20 cellular contexts compared by ENCODE assay signal in genomic region chr9:137734181-137734580, GRCh38.
"Had no signal": no experiment of that assay in that cellular context is flagged by ENCODE, and none has a peak within 500 bp of the region (broad histone marks: within the 10 kb centered on the region; RNA-seq: fewer than 3 reads in every experiment).

No MANE protein-coding gene starts in this region.

- H3K27me3 ChIP-seq: brain microvascular endothelial cell, gastrocnemius medialis, left lung, right atrium auricular region, tibial artery had no signal

- H3K4me3 Mint-ChIP-seq: activated naive CD4-positive, alpha-beta T cell treated with anti-CD3 and anti-CD28 coated beads for 36 hours; neural crest cell; T-helper 1 cell treated with Interleukin-12 subunit alpha and Interleukin-12 subunit beta and Interleukin-4 antibody, amounts not matched to agents 30 μg/mL and 1 μg/mL, for 36 hours had no signal

- H3K9me3 ChIP-seq: gastrocnemius medialis, prostate gland, tibial artery had no signal

- H3K27ac Mint-ChIP-seq: activated naive CD4-positive, alpha-beta T cell treated with anti-CD3 and anti-CD28 coated beads for 36 hours; activated T-helper 2 cell treated with anti-CD3 and anti-CD28 coated beads, Interferon-gamma antibody, Interleukin-2, Interleukin-4, amounts not matched to agents 10 μg/mL and 5 μg/mL and 100 μg/mL, durations not matched to agents 14 hours and 24 hours and 36 hours; T-helper 1 cell treated with Interleukin-12 subunit alpha and Interleukin-12 subunit beta and Interleukin-4 antibody, amounts not matched to agents 30 μg/mL and 1 μg/mL, for 36 hours had no signal

- FAIRE-seq: kidney had no signal

- H3K4me3 ChIP-seq: coronary artery, gastrocnemius medialis, left lung, prostate gland, right atrium auricular region, tibial artery had no signal

- H3K4me1 Mint-ChIP-seq: neural crest cell had no signal

- H3K36me3 ChIP-seq: prostate gland had no signal

- ATAC-seq: gastrocnemius medialis; left lung; stimulated activated naive CD8-positive, alpha-beta T cell treated with anti-CD3 and anti-CD28 coated beads, Interleukin-15, Interleukin-2, amounts not matched to agents 100 U/mL and 50 U/mL, for 24 hours had no signal

- H3K27ac ChIP-seq: brain microvascular endothelial cell, coronary artery, left lung, prostate gland, right atrium auricular region, tibial artery, VCaP had no signal

- H3K4me1 ChIP-seq: left lung, prostate gland, right atrium auricular region, tibial artery had no signal

- DNase-seq: activated CD4-positive, alpha-beta T cell treated with anti-CD3 and anti-CD28 coated beads for 1 hour; activated CD4-positive, alpha-beta T cell treated with anti-CD3 and anti-CD28 coated beads, Interleukin-2, amount 50 U/mL, for 48 hours; activated naive CD4-positive, alpha-beta T cell treated with anti-CD3 and anti-CD28 coated beads for 36 hours; aorta; brain microvascular endothelial cell; gastrocnemius medialis; head of caudate nucleus; kidney; left lung; stimulated activated CD4-positive, alpha-beta T cell treated with anti-CD3 and anti-CD28 coated beads, Interleukin-2, amount 100 ng/mL, for 24 hours; stimulated activated naive CD8-positive, alpha-beta T cell treated with anti-CD3 and anti-CD28 coated beads, Interleukin-15, Interleukin-2, amounts not matched to agents 100 U/mL and 50 U/mL, for 24 hours; substantia nigra; tibial artery had no signal
